Comparison of ENCODE assay signal across 8 cellular contexts in the genomic region with DNA sequence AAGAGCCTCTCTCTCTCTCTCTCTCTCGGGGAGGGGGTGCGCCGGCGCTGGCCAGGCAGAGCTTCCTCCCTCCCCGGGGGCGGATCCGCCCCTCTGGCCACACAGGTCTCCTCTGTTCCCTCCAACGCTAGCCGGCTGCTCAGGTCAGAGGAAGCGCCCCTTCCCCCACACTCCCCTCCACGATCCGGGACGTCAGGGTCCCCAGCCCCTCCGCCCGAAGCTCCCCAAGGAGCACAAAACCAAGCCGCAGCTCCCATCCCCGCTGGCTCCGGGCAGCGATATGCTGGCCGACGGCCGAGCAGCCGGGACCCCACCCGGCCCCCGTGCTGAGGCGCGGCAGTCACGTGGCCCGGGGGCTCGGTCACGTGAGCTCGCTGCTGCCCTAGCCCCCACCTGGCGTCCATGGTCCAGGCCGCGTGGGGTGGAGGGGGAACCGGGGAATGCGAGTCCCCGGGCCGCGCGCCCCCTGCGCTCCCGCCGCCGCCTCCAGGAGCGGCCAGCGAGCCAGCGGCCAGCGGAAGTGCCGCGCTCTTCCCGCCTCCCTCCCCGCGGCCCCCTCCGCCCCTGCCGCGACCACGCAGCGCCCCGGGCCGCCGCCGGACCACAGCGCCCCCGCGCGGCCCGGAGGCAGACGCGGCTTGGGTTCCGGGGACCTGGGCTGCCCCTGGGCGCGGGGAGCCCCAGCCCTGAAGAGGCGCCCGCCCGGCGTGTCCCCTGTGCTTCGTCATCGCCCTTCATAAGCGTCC. TPM values are rescaled to one million over a fixed set of nuclear protein-coding genes. Genes with fewer than 3 reads are reported as not detected.
DNase-seq lines count a peak whose midpoint lies in the region; ATAC-seq and TF ChIP-seq lines count a peak whose summit lies in the region.

A gene with protein sequence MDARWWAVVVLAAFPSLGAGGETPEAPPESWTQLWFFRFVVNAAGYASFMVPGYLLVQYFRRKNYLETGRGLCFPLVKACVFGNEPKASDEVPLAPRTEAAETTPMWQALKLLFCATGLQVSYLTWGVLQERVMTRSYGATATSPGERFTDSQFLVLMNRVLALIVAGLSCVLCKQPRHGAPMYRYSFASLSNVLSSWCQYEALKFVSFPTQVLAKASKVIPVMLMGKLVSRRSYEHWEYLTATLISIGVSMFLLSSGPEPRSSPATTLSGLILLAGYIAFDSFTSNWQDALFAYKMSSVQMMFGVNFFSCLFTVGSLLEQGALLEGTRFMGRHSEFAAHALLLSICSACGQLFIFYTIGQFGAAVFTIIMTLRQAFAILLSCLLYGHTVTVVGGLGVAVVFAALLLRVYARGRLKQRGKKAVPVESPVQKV (minus strand): TSS at position 522 of the 746 bp plus-strand sequence. CDS start 118 bp downstream, at position 404.

- H3K79me2 ChIP-seq in trophoblast cell (ENCODE audit: control insufficient read depth, insufficient read depth, low read length, poor library complexity): peaks cover 8% of the 10 kb centered on the region

- H3K27ac ChIP-seq in KOPT-K1 (ENCODE audit: low read depth, low read length, poor library complexity, severe bottlenecking): peak within 1 kb of the TSS; percentile 75
- H3K27ac ChIP-seq in heart right ventricle: peak within 1 kb of the TSS; percentile 87 to 98 (median 96)
- H3K27ac ChIP-seq in trophoblast cell (ENCODE audit: low read depth, low read length): peak within 1 kb of the TSS; percentile 84

- H3K36me3 ChIP-seq in ES-I3 (ENCODE audit: insufficient read depth, low read length) (peaks cover 9% of the 10 kb centered on the region), KOPT-K1 (ENCODE audit: insufficient read depth, low read length) (peaks cover 69% of the 10 kb centered on the region), heart right ventricle (peaks cover 0 to 75% (median 30%) of the 10 kb centered on the region in 9 donors), trophoblast cell (ENCODE audit: control insufficient read depth in 1 of 2, insufficient read depth in 2 of 2, low read length in 2 of 2) (peaks cover 47 to 56% of the 10 kb centered on the region in 2 experiments)

- H3K4me2 ChIP-seq in trophoblast cell (ENCODE audit: low read length): peak within 1 kb of the TSS; percentile 95

- H3K14ac ChIP-seq in trophoblast cell (ENCODE audit: low read length): peak within 1 kb of the TSS; percentile 91

- H4K91ac ChIP-seq in trophoblast cell (ENCODE audit: low read depth, low read length): peak within 1 kb of the TSS; percentile 95

- peak within 1 kb of the TSS; percentile 95 for H3K18ac ChIP-seq in trophoblast cell (ENCODE audit: low read length)

- ATAC-seq in GM21723 (IDR thresholded peaks at IDR 0.05; ENCODE audit: unreplicated experiment) (peak; percentile 54), heart right ventricle (peak; percentile 68 to 89 (median 76))

- peaks cover 9% of the 10 kb centered on the region for H3K79me1 ChIP-seq in trophoblast cell (ENCODE audit: low read length)

- H4K12ac ChIP-seq in trophoblast cell (ENCODE audit: low read depth, low read length): peak within 1 kb of the TSS; percentile 84

- H2BK5ac ChIP-seq in trophoblast cell (ENCODE audit: low read depth, low read length, poor library complexity): peak within 1 kb of the TSS; percentile 83

- peak; percentile 55 to 94 (median 80) for TF ChIP-seq CTCF in heart right ventricle (IDR thresholded peaks at IDR 0.05)

- H3K4me3 ChIP-seq in heart right ventricle: peak within 1 kb of the TSS; percentile 80 to 100 (median 98)
- H3K4me3 ChIP-seq in trophoblast cell (ENCODE audit: low read depth, low read length): peak within 1 kb of the TSS; percentile 93

- H3K23ac ChIP-seq in trophoblast cell (ENCODE audit: low read length): no peak within 1 kb of the TSS

- peak within 1 kb of the TSS; percentile 93 for H2AFZ ChIP-seq in trophoblast cell (ENCODE audit: insufficient read depth, low read length, poor library complexity)

- peak within 1 kb of the TSS; percentile 72 for H2BK120ac ChIP-seq in trophoblast cell (ENCODE audit: insufficient read depth, low read length, poor library complexity)

- no peaks in the 10 kb centered on the region for H3K27me3 ChIP-seq in heart right ventricle
- H3K27me3 ChIP-seq in trophoblast cell (ENCODE audit: insufficient read depth, low read length): no peaks in the 10 kb centered on the region

- H2AK5ac ChIP-seq in trophoblast cell (ENCODE audit: low read length): peak within 1 kb of the TSS; percentile 84

- 0 to 1% methylated on average over 63 to 80 of the region's 80 CpGs for WGBS in heart right ventricle, 2 donors
- WGBS in trophoblast cell (ENCODE audit: extremely low coverage, insufficient coverage, insufficient read length): no CpG with 5 or more reads among the region's 80 CpGs

- H2BK12ac ChIP-seq in trophoblast cell (ENCODE audit: low read length): peak within 1 kb of the TSS; percentile 20

- peak within 1 kb of the TSS; percentile 57 for H3K9ac ChIP-seq in ES-I3 (ENCODE audit: low read depth, low read length)
- H3K9ac ChIP-seq in trophoblast cell (ENCODE audit: low read length): peak within 1 kb of the TSS; percentile 89

- intact Hi-C loops in heart right ventricle (cut with DNase I): loop anchor here in 4 of 10 donors (2.0 to 10.0 kb wide), 4 partner anchors 36 to 162 kb away; no protein-coding TSS in a partner anchor

- no peaks in the 10 kb centered on the region for H3K9me3 ChIP-seq in ES-I3 (ENCODE audit: control insufficient read depth, insufficient read depth, low read length)
- H3K9me3 ChIP-seq in KOPT-K1 (ENCODE audit: insufficient read depth, low read length, poor library complexity, severe bottlenecking): no peaks in the 10 kb centered on the region
- H3K9me3 ChIP-seq in heart right ventricle: no peaks in the 10 kb centered on the region
- no peaks in the 10 kb centered on the region for H3K9me3 ChIP-seq in trophoblast cell (ENCODE audit: insufficient read depth, low read depth, low read length)

- DNase-seq in SKM-1 treated with dmso at 0.1 percent for 144 hours (lab: John Stamatoyannopoulos, UW; ENCODE audit: unreplicated experiment): peak; percentile 65
- peak; percentile 45 for DNase-seq in amniotic stem cell (lab: John Stamatoyannopoulos, UW)
- DNase-seq in heart right ventricle: peak; percentile 68 to 70
- peak; percentile 35 to 65 for DNase-seq in trophoblast cell
- no peak for DNase-seq in GM19240 (ENCODE audit: insufficient read length, low spot score)

- H3K4me1 ChIP-seq in ES-I3 (ENCODE audit: insufficient read depth, low read length): 0 out of 2 replicates have a peak, but pooled peaks cover 3% of the 10 kb centered on the region
- peaks cover 11 to 58% (median 22%) of the 10 kb centered on the region in 9 donors for H3K4me1 ChIP-seq in heart right ventricle
- peaks cover 9% of the 10 kb centered on the region in 2 experiments for H3K4me1 ChIP-seq in trophoblast cell (ENCODE audit: control insufficient read depth in 1 of 2, insufficient read depth in 2 of 2, low read length in 2 of 2)

- peak within 1 kb of the TSS; percentile 63 for H3K4ac ChIP-seq in trophoblast cell (ENCODE audit: low read depth, low read length)

- peak within 1 kb of the TSS; percentile 75 for H4K8ac ChIP-seq in trophoblast cell (ENCODE audit: low read depth, low read length)

RNA-seq across cellular contexts. Expression of the gene that starts here (rescaled TPM):
- total RNA-seq in heart right ventricle: 10 to 100 TPM; 19.4 to 29.8 (median 23.7) TPM
- polyA plus RNA-seq in heart right ventricle: 10 to 100 TPM in 1 of 2 donors, 1 to 10 TPM in 1; 9.1 to 27.2 TPM
- 48.9 and 52.5 TPM in 2 replicates for polyA plus RNA-seq in trophoblast cell (2013)
